ENCODE assay signal across 27 cellular contexts in genomic region chr6:133092771-133093170, GRCh38.
"Had no signal": no experiment of that assay in that cellular context is flagged by ENCODE, and none has a peak within 500 bp of the region (broad histone marks: within the 10 kb centered on the region; RNA-seq: fewer than 3 reads in every experiment).

No MANE protein-coding gene starts in this region.

- H3K36me3 ChIP-seq: cardiac muscle cell, left lung, right lobe of liver, tibial nerve had no signal

- H3K4me2 ChIP-seq: hepatocyte had no signal

- H3K27ac Mint-ChIP-seq: activated CD8-positive, alpha-beta T cell treated with anti-CD3 and anti-CD28 coated beads, Interleukin-2, amount 10 ng/mL, durations not matched to agents 7 days and 5 days; activated naive CD8-positive, alpha-beta T cell treated with anti-CD3 and anti-CD28 coated beads, Interleukin-2, amount 50 U/mL, for 24 hours; activated T-helper 1 cell treated with anti-CD3 and anti-CD28 coated beads, Interleukin-12 subunit alpha, Interleukin-12 subunit beta, Interleukin-2, Interleukin-4 antibody, amounts not matched to agents 30 ng/mL and 10 ng/mL and 1 ng/mL, durations not matched to agents 14 hours and 24 hours and 36 hours; dendritic cell treated with granulocyte-macrophage colony-stimulating factor and Interleukin-4, amounts not matched to agents 40 ng/mL and 50 ng/mL, for 4 days; immature natural killer cell; naive B cell; stimulated activated naive CD8-positive, alpha-beta T cell treated with anti-CD3 and anti-CD28 coated beads, Interleukin-15, Interleukin-2, amounts not matched to agents 100 ng/mL and 50 ng/mL, for 24 hours had no signal

- DNase-seq: activated CD4-positive, alpha-beta T cell treated with anti-CD3 and anti-CD28 coated beads, Interleukin-2, amount 50 U/mL, for 1 hour; activated CD8-positive, alpha-beta T cell treated with anti-CD3 and anti-CD28 coated beads, Interleukin-2, amount 10 ng/mL, durations not matched to agents 7 days and 5 days; activated gamma-delta T cell; activated naive CD4-positive, alpha-beta T cell treated with anti-CD3 and anti-CD28 coated beads, Interleukin-2, amount 50 U/mL, for 16 hours; activated naive CD8-positive, alpha-beta T cell treated with anti-CD3 and anti-CD28 coated beads, Interleukin-2, amount 50 U/mL, for 24 hours; anterior cingulate cortex; body of pancreas; effector CD8-positive, alpha-beta T cell; foreskin melanocyte; glutamatergic neuron; immature natural killer cell; left lung; naive B cell; posterior cingulate gyrus; right lobe of liver; stimulated activated CD4-positive, alpha-beta T cell treated with anti-CD3 and anti-CD28 coated beads, Interleukin-1b, Interleukin-23, amount 100 ng/mL, for 48 hours had no signal

- H3K4me3 ChIP-seq: body of pancreas, cardiac muscle cell, hepatocyte, left lung, lung, right lobe of liver, skin epidermis, tibial nerve had no signal

- H3K36me3 Mint-ChIP-seq: immature natural killer cell, naive B cell had no signal

- H3K9me3 ChIP-seq: body of pancreas, left lung, right lobe of liver, tibial nerve had no signal

- H3K27me3 Mint-ChIP-seq: dendritic cell treated with granulocyte-macrophage colony-stimulating factor and Interleukin-4, amounts not matched to agents 40 ng/mL and 50 ng/mL, for 4 days; stimulated activated naive CD8-positive, alpha-beta T cell treated with anti-CD3 and anti-CD28 coated beads, Interleukin-15, Interleukin-2, amounts not matched to agents 100 ng/mL and 50 ng/mL, for 24 hours had no signal

- H3K4me1 ChIP-seq: left lung, right lobe of liver, tibial nerve had no signal

- H3K79me2 ChIP-seq: hepatocyte had no signal

- ATAC-seq: activated CD4-positive, CD25-positive, alpha-beta regulatory T cell treated with anti-CD3 and anti-CD28 coated beads, Interleukin-2, amount 50 U/mL, for 24 hours; activated CD8-positive, alpha-beta T cell treated with anti-CD3 and anti-CD28 coated beads, Interleukin-2, amount 10 ng/mL, durations not matched to agents 7 days and 5 days; activated naive CD8-positive, alpha-beta T cell treated with anti-CD3 and anti-CD28 coated beads, Interleukin-2, amount 50 U/mL, for 24 hours; body of pancreas; esophagus mucosa; left lung; right lobe of liver had no signal

- H3K4me1 Mint-ChIP-seq: activated naive CD8-positive, alpha-beta T cell treated with anti-CD3 and anti-CD28 coated beads, Interleukin-2, amount 50 U/mL, for 24 hours; immature natural killer cell; naive B cell had no signal

- H3K4me3 Mint-ChIP-seq: activated CD8-positive, alpha-beta T cell treated with anti-CD3 and anti-CD28 coated beads, Interleukin-2, amount 10 ng/mL, durations not matched to agents 7 days and 5 days; activated naive CD8-positive, alpha-beta T cell treated with anti-CD3 and anti-CD28 coated beads, Interleukin-2, amount 50 U/mL, for 24 hours; activated T-helper 1 cell treated with anti-CD3 and anti-CD28 coated beads, Interleukin-12 subunit alpha, Interleukin-12 subunit beta, Interleukin-2, Interleukin-4 antibody, amounts not matched to agents 30 ng/mL and 10 ng/mL and 1 ng/mL, durations not matched to agents 14 hours and 24 hours and 36 hours; dendritic cell treated with granulocyte-macrophage colony-stimulating factor and Interleukin-4, amounts not matched to agents 40 ng/mL and 50 ng/mL, for 4 days; immature natural killer cell; naive B cell; neural crest cell; stimulated activated naive CD8-positive, alpha-beta T cell treated with anti-CD3 and anti-CD28 coated beads, Interleukin-15, Interleukin-2, amounts not matched to agents 100 ng/mL and 50 ng/mL, for 24 hours had no signal

- H3K27me3 ChIP-seq: body of pancreas, hepatocyte, left lung, right lobe of liver, tibial nerve had no signal

- H3K27ac ChIP-seq: body of pancreas, cardiac muscle cell, hepatocyte, left lung, right lobe of liver, skin epidermis, tibial nerve had no signal

- H2AFZ ChIP-seq: hepatocyte had no signal

- H3K9me3 Mint-ChIP-seq: activated naive CD8-positive, alpha-beta T cell treated with anti-CD3 and anti-CD28 coated beads, Interleukin-2, amount 50 U/mL, for 24 hours; activated T-helper 1 cell treated with anti-CD3 and anti-CD28 coated beads, Interleukin-12 subunit alpha, Interleukin-12 subunit beta, Interleukin-2, Interleukin-4 antibody, amounts not matched to agents 30 ng/mL and 10 ng/mL and 1 ng/mL, durations not matched to agents 14 hours and 24 hours and 36 hours; dendritic cell treated with granulocyte-macrophage colony-stimulating factor and Interleukin-4, amounts not matched to agents 40 ng/mL and 50 ng/mL, for 4 days; stimulated activated naive CD8-positive, alpha-beta T cell treated with anti-CD3 and anti-CD28 coated beads, Interleukin-15, Interleukin-2, amounts not matched to agents 100 ng/mL and 50 ng/mL, for 24 hours had no signal
